Comparison of ENCODE assay signal across 16 cellular contexts in the genomic region with DNA sequence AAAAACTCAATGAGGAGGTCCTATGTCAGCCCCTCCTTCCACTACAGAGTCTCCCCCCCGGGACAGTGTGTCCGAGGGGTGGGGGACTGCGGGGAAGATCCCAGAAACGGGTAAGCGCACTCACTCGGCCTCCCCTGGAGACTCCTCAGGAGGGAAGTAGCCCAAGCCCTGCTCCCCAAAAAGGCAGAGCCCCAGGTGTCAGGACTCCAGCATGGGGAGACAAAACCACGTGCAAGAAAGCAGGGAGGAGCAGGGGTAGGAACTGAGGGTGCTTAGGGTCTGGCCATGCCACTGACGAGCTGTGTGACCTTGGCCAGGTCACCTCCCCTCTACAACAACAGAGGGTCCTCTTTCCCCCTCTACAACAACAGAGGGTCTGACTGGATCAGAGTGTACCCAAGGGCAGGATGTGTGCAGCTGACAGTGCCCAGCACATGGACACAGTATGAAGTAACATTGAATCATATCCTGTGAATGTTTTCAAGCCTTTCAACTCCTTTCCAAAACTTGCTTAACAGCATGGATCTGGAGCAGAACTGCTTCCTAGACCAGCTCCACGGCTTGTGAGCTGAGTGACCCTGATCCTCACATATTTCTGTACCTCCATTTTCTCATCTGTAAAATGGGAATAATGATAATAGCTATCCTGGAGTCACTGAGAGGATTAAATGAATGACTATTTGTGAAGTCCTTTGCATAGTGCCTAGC. TPM values are rescaled to one million over a fixed set of nuclear protein-coding genes. Genes with fewer than 3 reads are reported as not detected.
DNase-seq lines count a peak whose midpoint lies in the region; ATAC-seq, FAIRE-seq and TF ChIP-seq lines count a peak whose summit lies in the region.
"Had no signal": no experiment of that assay in that cellular context is flagged by ENCODE, and none has a peak within 500 bp of the region (broad histone marks: within the 10 kb centered on the region; RNA-seq: fewer than 3 reads in every experiment).

No MANE protein-coding gene starts in this region.

- TF ChIP-seq CTCF in AG04450 (IDR thresholded peaks at IDR 0.05; ENCODE audit: low read depth, low read length) (no peak), K562 (IDR thresholded peaks at IDR 0.05 in 2 of 3, conservative IDR thresholded peaks at IDR 0.05 in 1 of 3; ENCODE audit: insufficient read depth in 2 of 3, low read depth in 1 of 3, low read length in 3 of 3) (no peak)

- POLR2A ChIA-PET in AG04450 (lab: Yijun Ruan, JAX), result no interaction called here
- POLR2A ChIA-PET in K562 (lab: Yijun Ruan, JAX), result interaction anchor here (1.1 to 1.2 kb wide), 2 partner anchors 49 to 64 kb away, joined by 3 to 6 read pairs; partner anchors contain the start of genes LSM12 and PYY

- no peak for TF ChIP-seq POLR2A in K562 (conservative IDR thresholded peaks at IDR 0.05)

- no TSS peak for BruUV-seq in K562 (replicated peaks; lab: Mats Ljungman, UMichigan)

- in situ Hi-C loops in K562 (cut with MboI), result no loop called here

- peaks cover 9 to 32% of the 10 kb centered on the region in 2 experiments for H3K4me1 ChIP-seq in K562 (replicated peaks in 1 of 2; ENCODE audit: control insufficient read depth in 2 of 2, insufficient read depth in 2 of 2, low read length in 2 of 2)

- H3K9me3 ChIP-seq in AG04450 (ENCODE audit: control insufficient read depth, insufficient read depth, low read length) (peaks cover 4% of the 10 kb centered on the region; the same call in 1 of the 2 replicates), K562 (replicated peaks; ENCODE audit: control insufficient read depth, insufficient read depth, low read depth, low read length) (no peaks in the 10 kb centered on the region)
- H3K9me3 ChIP-seq: BLaER1, heart left ventricle had no signal

- H3K9ac ChIP-seq in K562 (ENCODE audit: insufficient read depth in 1 of 2, low read depth in 2 of 2, low read length in 2 of 2), result 0 out of 4 replicates have a peak overlapping the region, but pooled peaks of 1 of the 2 experiments have one; percentile 63
- H3K9ac ChIP-seq: BLaER1 had no signal

- H3K27ac ChIP-seq in AG04450 (ENCODE audit: low read depth, low read length) (no peak overlapping the region), K562 (ENCODE audit: extremely low read depth, low read depth, low read length) (no peak overlapping the region)
- H3K27ac ChIP-seq: BLaER1, heart left ventricle had no signal

- H2AFZ ChIP-seq in K562 (ENCODE audit: low read depth, low read length), result no peak overlapping the region

- no peak for TF ChIP-seq RAD21 in K562 (CRISPR knock-in tag; conservative IDR thresholded peaks at IDR 0.05 in 1 of 2, IDR thresholded peaks at IDR 0.05 in 1 of 2)

- peak; percentile 90 for FAIRE-seq in HTR-8/SVneo (lab: Jason Lieb, UNC)
- no peak for FAIRE-seq in K562 (lab: Jason Lieb, UNC)

- CTCF ChIA-PET in AG04450 (lab: Charles Lee) (interaction anchor here (0.5 to 1.0 kb wide), 3 partner anchors 8 to 112 kb away, joined by 3 to 4 read pairs (median 3); no protein-coding TSS in a partner anchor), K562 (lab: Yijun Ruan, JAX; ENCODE audit: low intra/inter-chr PET ratio) (no interaction called here)

- 54% methylated on average over 9 of the region's 9 CpGs for WGBS in K562 (ENCODE audit: insufficient coverage, low coverage, missing lambda C conversion rate)

- no peak overlapping the region for H3K4me2 ChIP-seq in K562 (ENCODE audit: insufficient read depth, low read length)
- H3K4me2 ChIP-seq: BLaER1 had no signal

- no peaks in the 10 kb centered on the region for H3K36me3 ChIP-seq in K562 (ENCODE audit: control insufficient read depth, insufficient read depth, low read length)
- H3K36me3 ChIP-seq: BLaER1, heart left ventricle had no signal

- peaks cover 9% of the 10 kb centered on the region for H3K27me3 ChIP-seq in AG04450 (ENCODE audit: control insufficient read depth, insufficient read depth, low read length)
- no peaks in the 10 kb centered on the region; a peak in 1 of 5 replicates for H3K27me3 ChIP-seq in K562 (ENCODE audit: control insufficient read depth in 2 of 2, insufficient read depth in 2 of 2, low read length in 2 of 2)

- DNase-seq in AG04450 (ENCODE audit: low read depth, low spot score) (peak; percentile 41), HTR-8/SVneo (ENCODE audit: insufficient read length, low spot score) (no peak), K562 (ENCODE audit: extremely low read depth in 1 of 4, low spot score in 3 of 4) (no peak), hepatic stellate cell (ENCODE audit: low spot score) (peak; percentile 56), KG1 (lab: John Stamatoyannopoulos, UW) (no peak), NCI-H187 (lab: John Stamatoyannopoulos, UW) (no peak), germinal center (ENCODE audit: low spot score) (no peak)
- DNase-seq: activated naive CD4-positive, alpha-beta T cell treated with anti-CD3 and anti-CD28 coated beads, Interleukin-2, amount 50 U/mL, for 16 hours; cortex of kidney; heart left ventricle; NCI-H345; stimulated activated CD8-positive, alpha-beta memory T cell treated with anti-CD3 and anti-CD28 coated beads, Interleukin-4, amount 100 ng/mL, for 48 hours had no signal

- H3K79me2 ChIP-seq in K562 (ENCODE audit: control insufficient read depth, insufficient read depth, low read length), result no peaks in the 10 kb centered on the region

- intact Hi-C loops in K562 (cut with micrococcal nuclease), result no loop called here

- TF ChIP-seq EP300 in K562 (IDR thresholded peaks at IDR 0.05; ENCODE audit: low read length), result no peak

- H3K4me3 ChIP-seq in AG04450 (ENCODE audit: low read depth, low read length) (no peak overlapping the region), K562 (no peak overlapping the region)
- H3K4me3 ChIP-seq: BLaER1, heart left ventricle, lung had no signal

- H4K20me1 ChIP-seq in K562 (replicated peaks; ENCODE audit: control insufficient read depth, insufficient read depth, low read length), result peaks cover 3% of the 10 kb centered on the region; the same call in 1 of the 2 replicates

- ATAC-seq in K562, result no peak
- ATAC-seq in GM21447 (IDR thresholded peaks at IDR 0.05; ENCODE audit: unreplicated experiment), result no peak
- ATAC-seq: heart left ventricle had no signal

- no peaks in the 10 kb centered on the region for H3K9me1 ChIP-seq in K562 (ENCODE audit: control insufficient read depth, insufficient read depth, low read length)

RNA-seq across cellular contexts. Expression of gene NAGS, which starts 2.1 kb away (rescaled TPM):
- polyA plus RNA-seq in AG04450 (2011; rRNA removed) (0.93 and 1.1 TPM in 2 replicates), K562 (2011; rRNA removed) (0.03 TPM in 1 of 2 replicates, not detected in the other), K562 (2014; fragmentation: Illumina TruSeq; extraction: Trizol) (0.10 TPM in 1 of 2 replicates, not detected in the other), K562 (2014; fragmentation: Nextera tagmentation; extraction: Ambion mirVana) (not detected), K562 (2014; rRNA removed) (0.28 TPM in 1 of 2 replicates, not detected in the other)
- polyA minus RNA-seq in AG04450 (2011; rRNA and poly(A)+ RNA removed), result 0.70 and 0.87 TPM in 2 replicates
- total RNA-seq in K562 (2011; cell fraction: chromatin; rRNA removed; ENCODE audit: low replicate concordance), result not detected in 2 replicates
- not detected in 2 replicates for total RNA-seq in K562 (2011; cell fraction: nucleolus; rRNA removed)
- not detected in 2 replicates for total RNA-seq in K562 (2011; cell fraction: nucleoplasm; rRNA removed)
- total RNA-seq in K562 (2014; rRNA removed) (not detected in 2 replicates), K562 (2014; rRNA removed; fragmentation: Illumina TruSeq; extraction: Trizol) (not detected in 2 replicates), K562 (2015; rRNA removed; fragmentation: Illumina TruSeq; extraction: Trizol) (not detected in 2 replicates), K562 (2021) (not detected in 2 replicates)
- 0.12 TPM in 1 of 2 replicates, not detected in the other for polyA plus RNA-seq in K562 (2011; cell fraction: cytosol; rRNA removed)
- not detected in 2 replicates for polyA plus RNA-seq in K562 (2011; cell fraction: nucleus; rRNA removed)
- polyA plus RNA-seq in K562 (2012), result 0.10 and 0.11 TPM in 2 replicates
- not detected in 2 replicates for polyA minus RNA-seq in K562 (2011; rRNA and poly(A)+ RNA removed)
- polyA minus RNA-seq in K562 (2011; cell fraction: cytosol; rRNA and poly(A)+ RNA removed), result not detected in 2 replicates
- not detected in 2 replicates for polyA minus RNA-seq in K562 (2011; cell fraction: nucleus; rRNA and poly(A)+ RNA removed)

RNA-seq across cellular contexts. Expression of gene TMEM101, which starts 12.5 kb away (rescaled TPM):
- polyA plus RNA-seq in AG04450 (2011; rRNA removed), result 31.3 and 35.5 TPM in 2 replicates
- polyA minus RNA-seq in AG04450 (2011; rRNA and poly(A)+ RNA removed), result 29.4 and 39.6 TPM in 2 replicates
- 29.2 and 76.2 TPM in 2 replicates for total RNA-seq in K562 (2011; cell fraction: chromatin; rRNA removed; ENCODE audit: low replicate concordance)
- total RNA-seq in K562 (2011; cell fraction: nucleolus; rRNA removed), result 97.2 and 110 TPM in 2 replicates
- 81.8 and 82.7 TPM in 2 replicates for total RNA-seq in K562 (2011; cell fraction: nucleoplasm; rRNA removed)
- 42.8 and 45.1 TPM in 2 replicates for total RNA-seq in K562 (2014; rRNA removed)
- 17.8 and 22.4 TPM in 2 replicates for total RNA-seq in K562 (2014; rRNA removed; fragmentation: Illumina TruSeq; extraction: Trizol)
- 27.2 and 30.8 TPM in 2 replicates for total RNA-seq in K562 (2015; rRNA removed; fragmentation: Illumina TruSeq; extraction: Trizol)
- 35.6 and 37.8 TPM in 2 replicates for total RNA-seq in K562 (2021)
- 35.4 and 49.7 TPM in 2 replicates for polyA plus RNA-seq in K562 (2011; rRNA removed)
- polyA plus RNA-seq in K562 (2011; cell fraction: cytosol; rRNA removed), result 81.1 and 94.4 TPM in 2 replicates
- polyA plus RNA-seq in K562 (2011; cell fraction: nucleus; rRNA removed), result 33.4 and 33.8 TPM in 2 replicates
- 39.5 and 56.3 TPM in 2 replicates for polyA plus RNA-seq in K562 (2012)
- polyA plus RNA-seq in K562 (2014; fragmentation: Illumina TruSeq; extraction: Trizol), result 21.2 and 31.4 TPM in 2 replicates
- 100 to 1,000 TPM in 1 of 2 experiments, 10 to 100 TPM in 1; 79.4 to 110 TPM for polyA plus RNA-seq in K562 (2014; fragmentation: Nextera tagmentation; extraction: Ambion mirVana)
- 50.9 and 55.7 TPM in 2 replicates for polyA plus RNA-seq in K562 (2014; rRNA removed)
- polyA minus RNA-seq in K562 (2011; rRNA and poly(A)+ RNA removed), result 34.9 and 37.8 TPM in 2 replicates
- polyA minus RNA-seq in K562 (2011; cell fraction: cytosol; rRNA and poly(A)+ RNA removed), result 18.9 and 27.4 TPM in 2 replicates
- polyA minus RNA-seq in K562 (2011; cell fraction: nucleus; rRNA and poly(A)+ RNA removed), result 13.7 and 19.7 TPM in 2 replicates

RNA-seq across cellular contexts. Expression of gene PYY, which starts 48.6 kb away (rescaled TPM):
- not detected in 2 replicates for polyA plus RNA-seq in AG04450 (2011; rRNA removed)
- polyA minus RNA-seq in AG04450 (2011; rRNA and poly(A)+ RNA removed), result not detected in 2 replicates
- total RNA-seq in K562 (2011; cell fraction: chromatin; rRNA removed; ENCODE audit: low replicate concordance), result not detected in 2 replicates
- total RNA-seq in K562 (2011; cell fraction: nucleolus; rRNA removed), result not detected in 2 replicates
- not detected in 2 replicates for total RNA-seq in K562 (2011; cell fraction: nucleoplasm; rRNA removed)
- total RNA-seq in K562 (2014; rRNA removed), result not detected in 2 replicates
- not detected in 2 replicates for total RNA-seq in K562 (2014; rRNA removed; fragmentation: Illumina TruSeq; extraction: Trizol)
- total RNA-seq in K562 (2015; rRNA removed; fragmentation: Illumina TruSeq; extraction: Trizol), result not detected in 2 replicates
- total RNA-seq in K562 (2021), result not detected in 2 replicates
- 0.09 TPM in 1 of 2 replicates, not detected in the other for polyA plus RNA-seq in K562 (2011; rRNA removed)
- 0.27 TPM in 1 of 2 replicates, not detected in the other for polyA plus RNA-seq in K562 (2011; cell fraction: cytosol; rRNA removed)
- 0.17 and 0.24 TPM in 2 replicates for polyA plus RNA-seq in K562 (2011; cell fraction: nucleus; rRNA removed)
- polyA plus RNA-seq in K562 (2012), result not detected in 2 replicates
- polyA plus RNA-seq in K562 (2014; fragmentation: Illumina TruSeq; extraction: Trizol), result not detected in 2 replicates
- not detected for polyA plus RNA-seq in K562 (2014; fragmentation: Nextera tagmentation; extraction: Ambion mirVana)
- not detected in 2 replicates for polyA plus RNA-seq in K562 (2014; rRNA removed)
- not detected in 2 replicates for polyA minus RNA-seq in K562 (2011; rRNA and poly(A)+ RNA removed)
- not detected in 2 replicates for polyA minus RNA-seq in K562 (2011; cell fraction: cytosol; rRNA and poly(A)+ RNA removed)
- polyA minus RNA-seq in K562 (2011; cell fraction: nucleus; rRNA and poly(A)+ RNA removed), result not detected in 2 replicates
- total RNA-seq: heart left ventricle, omental fat pad had no signal
- polyA plus RNA-seq: heart left ventricle had no signal

Comparison
In these comparisons a context has a peak if more than half of its experiments do, and no peak if none do; other contexts are left out.
1. DNase-seq: peak in AG04450 (single experiment) and hepatic stellate cell (single experiment); none in HTR-8/SVneo (single experiment), K562 (0 of 4), KG1 (single experiment), NCI-H187 (0 of 2) and germinal center (single experiment).